18 cellular contexts compared by ENCODE assay signal in the genomic region with DNA sequence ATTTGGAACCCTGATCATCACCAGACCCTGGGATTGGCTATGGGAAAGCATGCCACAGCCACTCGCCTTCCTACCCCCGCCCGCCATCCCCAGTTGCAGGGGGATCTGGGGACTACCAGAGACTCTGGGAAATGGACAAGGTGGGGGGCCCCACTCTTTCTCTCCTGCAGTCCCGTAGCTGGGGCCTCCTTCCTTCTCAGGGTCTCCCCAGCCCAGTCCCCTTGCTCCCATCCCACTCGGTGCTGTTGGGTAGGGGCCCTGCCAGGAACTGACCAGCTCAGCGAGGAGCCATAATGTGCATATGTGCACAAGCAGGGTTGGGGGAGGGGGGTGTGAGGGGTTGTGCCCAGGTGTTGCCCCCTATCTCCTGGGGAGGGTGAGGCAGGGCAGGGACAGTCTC. TPM values are rescaled to one million over a fixed set of nuclear protein-coding genes. Genes with fewer than 3 reads are reported as not detected.
DNase-seq lines count a peak whose midpoint lies in the region; ATAC-seq and TF ChIP-seq lines count a peak whose summit lies in the region.
"Had no signal": no experiment of that assay in that cellular context is flagged by ENCODE, and none has a peak within 500 bp of the region (broad histone marks: within the 10 kb centered on the region; RNA-seq: fewer than 3 reads in every experiment).

No MANE protein-coding gene starts in this region.

- H3K27ac ChIP-seq in heart left ventricle: no peak overlapping the region
- H3K27ac ChIP-seq: BLaER1 treated with 17β-estradiol and CSF1 and Interleukin-3, amounts not matched to agents 10 nM and 100 nM; HL-60 had no signal

- H3K4me3 ChIP-seq in heart left ventricle: no peak overlapping the region
- H3K4me3 ChIP-seq: BLaER1 treated with 17β-estradiol and CSF1 and Interleukin-3, amounts not matched to agents 10 nM and 100 nM; GM12878 had no signal

- intact Hi-C loops in cardiac septum (cut with DNase I) (no loop called here), heart left ventricle (cut with DNase I) (no loop called here), sciatic nerve (cut with DNase I) (loop anchor here (10.0 kb wide), 1 partner anchor 1965 kb away; no protein-coding TSS in a partner anchor)

- H3K4me3 Mint-ChIP-seq in stimulated activated effector memory CD8-positive, alpha-beta T cell treated with anti-CD3 and anti-CD28 coated beads, Interleukin-12 subunit alpha, Interleukin-12 subunit beta, amount 100 ng/mL, for 72 hours: no peak overlapping the region
- H3K4me3 Mint-ChIP-seq: B cell; CD8-positive, alpha-beta T cell had no signal

- peaks cover 9% of the 10 kb centered on the region for H3K4me1 Mint-ChIP-seq in stimulated activated effector memory CD8-positive, alpha-beta T cell treated with anti-CD3 and anti-CD28 coated beads, Interleukin-12 subunit alpha, Interleukin-12 subunit beta, amount 100 ng/mL, for 72 hours

- no peak overlapping the region for H3K27ac Mint-ChIP-seq in stimulated activated effector memory CD8-positive, alpha-beta T cell treated with anti-CD3 and anti-CD28 coated beads, Interleukin-12 subunit alpha, Interleukin-12 subunit beta, amount 100 ng/mL, for 72 hours
- H3K27ac Mint-ChIP-seq: B cell had no signal

- H3K9me3 ChIP-seq in heart left ventricle: no peaks in the 10 kb centered on the region

- H3K36me3 Mint-ChIP-seq in stimulated activated effector memory CD8-positive, alpha-beta T cell treated with anti-CD3 and anti-CD28 coated beads, Interleukin-12 subunit alpha, Interleukin-12 subunit beta, amount 100 ng/mL, for 72 hours: peaks cover 72% of the 10 kb centered on the region

- H3K27me3 ChIP-seq in heart left ventricle: peaks cover 0 to 7% (median 0%) of the 10 kb centered on the region in 9 donors

- 95 to 97% (median 96%) methylated on average over 3 to 6 of the region's 6 CpGs for WGBS in heart left ventricle, 4 donors

- H3K9me3 Mint-ChIP-seq in stimulated activated effector memory CD8-positive, alpha-beta T cell treated with anti-CD3 and anti-CD28 coated beads, Interleukin-12 subunit alpha, Interleukin-12 subunit beta, amount 100 ng/mL, for 72 hours: no peaks in the 10 kb centered on the region
- H3K9me3 Mint-ChIP-seq: CD8-positive, alpha-beta T cell; HFFc6 had no signal

- DNase-seq in cardiac septum (ENCODE audit: low spot score): peak; percentile 50
- no peak for DNase-seq in heart left ventricle
- DNase-seq in islet precursor cell: peak; percentile 44
- peak; percentile 54 for DNase-seq in sciatic nerve (ENCODE audit: low spot score)
- DNase-seq in stimulated activated effector memory CD8-positive, alpha-beta T cell treated with anti-CD3 and anti-CD28 coated beads, Interleukin-12 subunit alpha, Interleukin-12 subunit beta, amount 100 ng/mL, for 72 hours (ENCODE audit: low spot score in 2 of 2): no peak
- DNase-seq: CD8-positive, alpha-beta T cell; DMS 273 treated with DMSO at 0.1 percent for 48 hours; DMS53; DND-41; EL; GOT3; HFFc6 had no signal

- no peak for TF ChIP-seq CTCF in heart left ventricle (IDR thresholded peaks at IDR 0.05)

- no peak for ATAC-seq in heart left ventricle
- ATAC-seq in sciatic nerve: no peak
- ATAC-seq in GM21529 (IDR thresholded peaks at IDR 0.05; ENCODE audit: unreplicated experiment): no peak
- no peak for ATAC-seq in stimulated activated effector memory CD8-positive, alpha-beta T cell treated with anti-CD3 and anti-CD28 coated beads, Interleukin-12 subunit alpha, Interleukin-12 subunit beta, amount 100 ng/mL, for 72 hours
- ATAC-seq: CD8-positive, alpha-beta T cell; GM12878; HCT116 had no signal

- peaks cover 0 to 9% (median 2%) of the 10 kb centered on the region in 12 donors for H3K4me1 ChIP-seq in heart left ventricle

- no peak for TF ChIP-seq POLR2A in heart left ventricle (IDR thresholded peaks at IDR 0.05)

- H3K36me3 ChIP-seq in heart left ventricle: peaks cover 0 to 51% (median 46%) of the 10 kb centered on the region in 9 donors

RNA-seq across cellular contexts. Expression of gene USP11, which starts 3.4 kb away (rescaled TPM):
- total RNA-seq in cardiac septum (64.9 TPM), heart left ventricle (10 to 100 TPM; 28.2 to 68.9 (median 45.9) TPM), sciatic nerve (81.0 TPM)
- 10 to 100 TPM; 17.9 to 29.3 TPM for polyA plus RNA-seq in heart left ventricle

RNA-seq across cellular contexts. Expression of gene CDK16, which starts 10.9 kb away (rescaled TPM):
- total RNA-seq in cardiac septum: 177 TPM
- total RNA-seq in heart left ventricle: 100 to 1,000 TPM; 123 to 209 (median 143) TPM
- 100 to 1,000 TPM; 100 to 115 TPM for polyA plus RNA-seq in heart left ventricle
- 55.9 TPM for total RNA-seq in sciatic nerve

RNA-seq across cellular contexts. Expression of gene UBA1, which starts 35.8 kb away (rescaled TPM):
- total RNA-seq in cardiac septum: 160 TPM
- total RNA-seq in heart left ventricle: 100 to 1,000 TPM; 116 to 171 (median 130) TPM
- 100 to 1,000 TPM in 1 of 2 donors, 10 to 100 TPM in 1; 86.9 to 134 TPM for polyA plus RNA-seq in heart left ventricle
- 165 TPM for total RNA-seq in sciatic nerve

Comparison
In these comparisons a context has a peak if more than half of its experiments do, and no peak if none do; other contexts are left out.
1. DNase-seq: peak in cardiac septum (single experiment), islet precursor cell (single experiment) and sciatic nerve (single experiment); none in heart left ventricle (0 of 5) and stimulated activated effector memory CD8-positive, alpha-beta T cell treated with anti-CD3 and anti-CD28 coated beads, Interleukin-12 subunit alpha, Interleukin-12 subunit beta, amount 100 ng/mL, for 72 hours (0 of 2).